In genomic region chr9:87336914-87337333, GRCh38 we compare ENCODE assay signal across 8 cellular contexts.
DNase-seq lines count a peak whose midpoint lies in the region; ATAC-seq and TF ChIP-seq lines count a peak whose summit lies in the region.

No MANE protein-coding gene starts in this region.

- peaks cover 12% of the 10 kb centered on the region for H3K27me3 Mint-ChIP-seq in HFFc6 (ENCODE audit: insufficient read depth)

- H3K9me3 ChIP-seq in right cardiac atrium (ENCODE audit: control insufficient read depth, low read length), result no peaks in the 10 kb centered on the region

- H3K4me3 Mint-ChIP-seq in HFFc6, result peak overlapping the region; percentile 83

- DNase-seq in DMS53 treated with DMSO at 0.1 percent for 48 hours (lab: John Stamatoyannopoulos, UW; ENCODE audit: unreplicated experiment) (peak; percentile 63), HFFc6 (peak; percentile 74), NCI-H526 treated with DMSO at 0.1 percent for 48 hours (lab: John Stamatoyannopoulos, UW) (peak; percentile 69), astrocyte of the cerebellum (ENCODE audit: low read depth) (peak; percentile 84), right cardiac atrium (no peak), pulmonary artery endothelial cell (ENCODE audit: low read depth, low spot score) (peak; percentile 45)

- no peak overlapping the region for H3K27ac ChIP-seq in right cardiac atrium (ENCODE audit: low read length)

- intact Hi-C loops in right cardiac atrium (cut with DNase I), result loop anchor here in 3 of 4 donors (1.0 to 10.0 kb wide), 6 partner anchors 158 to 902 kb away; partner anchors contain the start of gene DAPK1 (in 1 of the 3)

- H3K36me3 Mint-ChIP-seq in HFFc6 (ENCODE audit: low read depth), result no peaks in the 10 kb centered on the region; the same call in 1 of the 2 replicates

- in situ Hi-C loops in astrocyte of the cerebellum (cut with HindIII; ENCODE audit: low sequenced_read_pairs), result loop anchor here (5.0 kb wide), 2 partner anchors 55 to 325 kb away; no protein-coding TSS in a partner anchor

- no peaks in the 10 kb centered on the region for H3K27me3 ChIP-seq in right cardiac atrium (ENCODE audit: control insufficient read depth, insufficient read depth)

- WGBS in right cardiac atrium, result 8% methylated on average over 12 of the region's 12 CpGs

- peak overlapping the region; percentile 42 for H3K4me3 ChIP-seq in astrocyte of the cerebellum (ENCODE audit: low read depth, low read length)
- peak overlapping the region; percentile 40 for H3K4me3 ChIP-seq in right cardiac atrium (ENCODE audit: low read length)

- TF ChIP-seq CTCF in HFFc6 (IDR thresholded peaks at IDR 0.05) (peak; percentile 88), astrocyte of the cerebellum (IDR thresholded peaks at IDR 0.05; ENCODE audit: low read depth, low read length, missing control alignments) (peak; percentile 51)

- ATAC-seq in right cardiac atrium (peak; percentile 62 to 83), GM21367 (IDR thresholded peaks at IDR 0.05; ENCODE audit: unreplicated experiment) (no peak), GM21737 (IDR thresholded peaks at IDR 0.05; ENCODE audit: unreplicated experiment) (no peak)

- H3K4me1 Mint-ChIP-seq in HFFc6 (ENCODE audit: low read depth), result peaks cover 15% of the 10 kb centered on the region

- H3K4me1 ChIP-seq in right cardiac atrium (ENCODE audit: control insufficient read depth, insufficient read depth, low read length), result peaks cover 2% of the 10 kb centered on the region

- peaks cover 2% of the 10 kb centered on the region for H3K9me3 Mint-ChIP-seq in HFFc6

- H3K27ac Mint-ChIP-seq in HFFc6, result no peak overlapping the region

Comparison
In these comparisons a context has a peak if more than half of its experiments do, and no peak if none do; other contexts are left out.
1. DNase-seq: peak in DMS53 treated with DMSO at 0.1 percent for 48 hours (single experiment), HFFc6 (single experiment), NCI-H526 treated with DMSO at 0.1 percent for 48 hours (single experiment), astrocyte of the cerebellum (single experiment) and pulmonary artery endothelial cell (single experiment); none in right cardiac atrium (0 of 3).
2. ATAC-seq: peak in right cardiac atrium (2 of 2); none in GM21367 (single experiment) and GM21737 (single experiment).